ENCODE assay signal across 8 cellular contexts in genomic region chr10:22230331-22230833, GRCh38.
A peak's percentile ranks its signal among the peaks of the same experiment; 100 is the strongest.
DNase-seq lines count a peak whose midpoint lies in the region; ATAC-seq and TF ChIP-seq lines count a peak whose summit lies in the region.

No MANE protein-coding gene starts in this region.

- H3K27me3 ChIP-seq in stomach smooth muscle (ENCODE audit: control insufficient read depth in 1 of 2, insufficient read depth in 2 of 2, low read length in 2 of 2), result no peaks in the 10 kb centered on the region

- no peaks in the 10 kb centered on the region for H3K9me3 ChIP-seq in stomach smooth muscle (ENCODE audit: control insufficient read depth in 2 of 2, low read length in 2 of 2)

- CTCF ChIA-PET in RWPE1 (lab: Yijun Ruan, JAX), result interaction anchor here (1.1 kb wide), 1 partner anchor 13 kb away, joined by 4 read pairs; no protein-coding TSS in a partner anchor

- POLR2A ChIA-PET in RWPE1 (lab: Yijun Ruan, JAX; ENCODE audit: low non-redundant PET), result no interaction called here

- H3K4me1 ChIP-seq in stomach smooth muscle (ENCODE audit: control insufficient read depth, insufficient read depth, low read length), result peaks cover 4% of the 10 kb centered on the region

- DNase-seq in GDM1 (lab: John Stamatoyannopoulos, UW) (peak; percentile 76), Kasumi-1 (lab: John Stamatoyannopoulos, UW) (peak; percentile 77 to 80), RWPE1 (ENCODE audit: low spot score) (peak; percentile 26), caudate nucleus (lab: John Stamatoyannopoulos, UW) (peak in 13 of 61 donors; percentile 0 to 57 (median 6)), left kidney (ENCODE audit: low read depth, low spot score) (peak; percentile 94)

- no peak for ATAC-seq in GM19035 (IDR thresholded peaks at IDR 0.05; ENCODE audit: unreplicated experiment)
- ATAC-seq in GM19023 (IDR thresholded peaks at IDR 0.05; ENCODE audit: unreplicated experiment), result no peak

- H3K36me3 ChIP-seq in stomach smooth muscle (ENCODE audit: control insufficient read depth in 2 of 2, insufficient read depth in 2 of 2, low read length in 2 of 2), result no peaks in the 10 kb centered on the region

- TF ChIP-seq CTCF in RWPE1 (conservative IDR thresholded peaks at IDR 0.05; ENCODE audit: low read depth), result no peak

- no peak overlapping the region for H3K27ac ChIP-seq in RWPE1
- peak overlapping the region; percentile 58 for H3K27ac ChIP-seq in caudate nucleus (ENCODE audit: low read depth, low read length)
- peak overlapping the region; percentile 78 for H3K27ac ChIP-seq in stomach smooth muscle (ENCODE audit: low read length)

- H3K4me3 ChIP-seq in stomach smooth muscle (ENCODE audit: low read length in 2 of 2), result peak overlapping the region; percentile 59 to 83

- peak overlapping the region; percentile 1 to 83 for H3K9ac ChIP-seq in stomach smooth muscle (ENCODE audit: low read length in 2 of 2)
